ENCODE assay signal across 1 cellular context in the genomic region with DNA sequence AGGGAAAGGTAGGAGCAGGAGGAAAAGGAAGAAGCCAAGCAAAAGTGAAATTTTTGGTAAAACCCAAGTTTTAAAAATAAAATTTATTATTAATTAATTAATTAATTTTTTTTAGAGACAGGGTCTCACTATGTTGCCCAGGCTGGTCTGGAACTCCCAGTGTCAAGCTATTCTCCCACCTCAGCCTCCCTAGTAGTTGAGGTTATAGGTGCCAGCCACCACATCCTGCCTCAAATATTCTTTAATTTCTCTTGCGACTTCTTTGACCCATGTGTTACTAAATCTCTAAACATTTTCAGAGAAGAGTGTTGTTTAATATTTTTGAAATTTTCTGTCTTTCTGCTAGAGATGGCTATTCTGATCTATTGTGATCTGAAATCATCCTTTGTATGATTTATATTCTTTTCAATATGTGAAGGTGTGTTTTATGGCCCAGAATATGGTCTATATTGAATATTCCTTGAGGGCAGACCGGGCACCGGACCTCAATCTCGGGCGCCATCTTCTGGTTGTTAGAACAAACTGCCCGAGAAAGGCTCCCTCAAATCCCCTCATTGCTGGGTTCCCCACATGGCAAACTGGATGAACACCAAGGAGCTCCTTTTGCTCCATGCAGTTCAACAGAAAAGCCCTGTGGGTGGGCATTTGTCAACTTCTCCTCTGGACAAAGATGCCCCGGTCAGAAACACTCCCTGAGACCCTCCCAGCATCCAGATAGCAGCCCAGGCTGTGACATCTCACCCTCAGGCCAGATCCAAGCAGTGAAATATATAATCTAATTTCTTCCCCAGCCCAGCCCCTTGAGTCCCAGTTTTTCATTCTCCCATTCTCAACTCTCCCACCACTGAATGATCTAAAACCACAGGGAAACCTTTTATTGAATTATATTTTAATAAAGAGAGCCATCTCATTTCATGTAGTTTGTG.
TF ChIP-seq lines count a peak whose summit lies in the region.

No MANE protein-coding gene starts in this region.

TF ChIP-seq in endothelial cell of umbilical vein, 7 proteins besides CTCF, POLR2A, EP300 and RAD21:
- TF ChIP-seq MYC (IDR thresholded peaks at IDR 0.05; ENCODE audit: low read depth, low read length) (no peak), MAX (IDR thresholded peaks at IDR 0.05; ENCODE audit: insufficient read depth, insufficient read length) (no peak), GATA2 (IDR thresholded peaks at IDR 0.05; ENCODE audit: insufficient read depth, insufficient read length, low read depth, low read length) (no peak), EZH2 (IDR thresholded peaks at IDR 0.05; ENCODE audit: borderline replicate concordance, low read depth, low read length, severe bottlenecking) (no peak), FOS (IDR thresholded peaks at IDR 0.05; ENCODE audit: borderline replicate concordance, insufficient read depth, low read length) (no peak), POLR2AphosphoS5 (IDR thresholded peaks at IDR 0.05; ENCODE audit: insufficient read depth, low read depth, low read length) (no peak), JUN (IDR thresholded peaks at IDR 0.05; ENCODE audit: borderline replicate concordance, insufficient read depth, insufficient read length, low read depth) (no peak)
